ENCODE assay signal across 19 cellular contexts in genomic region chr11:2798951-2799761, GRCh38.
A peak's percentile ranks its signal among the peaks of the same experiment; 100 is the strongest.
DNase-seq lines count a peak whose midpoint lies in the region; TF ChIP-seq lines count a peak whose summit lies in the region.
"Had no signal": no experiment of that assay in that cellular context is flagged by ENCODE, and none has a peak within 500 bp of the region (broad histone marks: within the 10 kb centered on the region; RNA-seq: fewer than 3 reads in every experiment).

No MANE protein-coding gene starts in this region.

- no peaks in the 10 kb centered on the region for H3K9me3 Mint-ChIP-seq in activated naive CD4-positive, alpha-beta T cell treated with anti-CD3 and anti-CD28 coated beads, Interleukin-2, amount 10 ng/mL, durations not matched to agents 7 days and 5 days
- H3K9me3 Mint-ChIP-seq in endothelial cell (ENCODE audit: unreplicated experiment) (peaks cover 6% of the 10 kb centered on the region), nephron (peaks cover 10% of the 10 kb centered on the region), type B pancreatic cell (peaks cover 10% of the 10 kb centered on the region)
- H3K9me3 Mint-ChIP-seq: activated CD4-positive, alpha-beta T cell treated with anti-CD3 and anti-CD28 coated beads, Interleukin-2, amount 10 ng/mL, durations not matched to agents 7 days and 5 days; memory B cell; T-helper 1 cell treated with Interleukin-12 subunit alpha and Interleukin-12 subunit beta and Interleukin-4 antibody, amounts not matched to agents 30 μg/mL and 1 μg/mL, for 36 hours had no signal

- no peaks in the 10 kb centered on the region for H3K4me1 ChIP-seq in effector memory CD4-positive, alpha-beta T cell (ENCODE audit: control insufficient read depth, insufficient read depth, low read length, poor library complexity, severe bottlenecking)

- DNase-seq in activated naive CD4-positive, alpha-beta T cell treated with anti-CD3 and anti-CD28 coated beads, Interleukin-2, amount 10 ng/mL, durations not matched to agents 7 days and 5 days, result peak; percentile 18
- no peak for DNase-seq in activated naive CD4-positive, alpha-beta T cell treated with Interleukin-2 at 50 U/mL for 16 hours
- DNase-seq in endothelial cell (ENCODE audit: low spot score), result no peak
- peak; percentile 57 for DNase-seq in type B pancreatic cell (ENCODE audit: extremely low spot score, unreplicated experiment)
- no peak for DNase-seq in DMS79 (lab: John Stamatoyannopoulos, UW)
- no peak for DNase-seq in effector memory CD4-positive, alpha-beta T cell
- DNase-seq in NOMO-1 treated with DMSO at 0.1 percent for 48 hours (lab: John Stamatoyannopoulos, UW; ENCODE audit: unreplicated experiment), result no peak
- DNase-seq: activated CD4-positive, alpha-beta T cell treated with anti-CD3 and anti-CD28 coated beads, Interleukin-2, amount 10 ng/mL, durations not matched to agents 7 days and 5 days; Calu3; cerebellar nuclear complex; erythroblast; hippocampal formation; NCI-H1436 treated with DMSO at 0.1 percent for 48 hours; NCI-H526 treated with DMSO at 0.1 percent for 48 hours had no signal

- H3K4me3 ChIP-seq in effector memory CD4-positive, alpha-beta T cell (ENCODE audit: insufficient read depth, low read depth, low read length, poor library complexity, severe bottlenecking), result no peak overlapping the region

- CTCF ChIA-PET in activated naive CD4-positive, alpha-beta T cell treated with anti-CD3 and anti-CD28 coated beads, Interleukin-2, amount 10 ng/mL, durations not matched to agents 7 days and 5 days (lab: Charles Lee), result interaction anchor here (0.7 kb wide), 1 partner anchor 90 kb away, joined by 4 read pairs; no protein-coding TSS in a partner anchor

- TF ChIP-seq CTCF in endothelial cell (IDR thresholded peaks at IDR 0.05; ENCODE audit: unreplicated experiment), result no peak
- no peak for TF ChIP-seq CTCF in nephron (IDR thresholded peaks at IDR 0.05; ENCODE audit: unreplicated experiment in 3 of 3)
- no peak for TF ChIP-seq CTCF in type B pancreatic cell (conservative IDR thresholded peaks at IDR 0.05)

- H3K27ac ChIP-seq in effector memory CD4-positive, alpha-beta T cell (ENCODE audit: insufficient read depth, low read length, poor library complexity, severe bottlenecking), result no peak overlapping the region
- H3K27ac ChIP-seq: KMS-11 had no signal

- H3K36me3 Mint-ChIP-seq in activated naive CD4-positive, alpha-beta T cell treated with anti-CD3 and anti-CD28 coated beads, Interleukin-2, amount 10 ng/mL, durations not matched to agents 7 days and 5 days, result no peaks in the 10 kb centered on the region
- H3K36me3 Mint-ChIP-seq in endothelial cell (ENCODE audit: low read depth, unreplicated experiment) (peaks cover 16% of the 10 kb centered on the region), nephron (ENCODE audit: low read depth) (peaks cover 6% of the 10 kb centered on the region), type B pancreatic cell (peaks cover 5% of the 10 kb centered on the region)

- H3K9me3 ChIP-seq in effector memory CD4-positive, alpha-beta T cell (ENCODE audit: control insufficient read depth, low read length), result no peaks in the 10 kb centered on the region

- no peak overlapping the region for H3K4me3 Mint-ChIP-seq in activated naive CD4-positive, alpha-beta T cell treated with anti-CD3 and anti-CD28 coated beads, Interleukin-2, amount 10 ng/mL, durations not matched to agents 7 days and 5 days
- H3K4me3 Mint-ChIP-seq in endothelial cell (ENCODE audit: unreplicated experiment) (peak overlapping the region; percentile 63), nephron (peak overlapping the region in 2 of 3 experiments; percentile 1 to 14), type B pancreatic cell (no peak overlapping the region)
- H3K4me3 Mint-ChIP-seq: activated CD4-positive, alpha-beta T cell treated with anti-CD3 and anti-CD28 coated beads, Interleukin-2, amount 10 ng/mL, durations not matched to agents 7 days and 5 days; activated naive CD8-positive, alpha-beta T cell; memory B cell; T-helper 1 cell treated with Interleukin-12 subunit alpha and Interleukin-12 subunit beta and Interleukin-4 antibody, amounts not matched to agents 30 μg/mL and 1 μg/mL, for 36 hours had no signal

- no peaks in the 10 kb centered on the region for H3K36me3 ChIP-seq in effector memory CD4-positive, alpha-beta T cell (ENCODE audit: control insufficient read depth, insufficient read depth, low read length)

- H3K27me3 Mint-ChIP-seq in activated naive CD4-positive, alpha-beta T cell treated with anti-CD3 and anti-CD28 coated beads, Interleukin-2, amount 10 ng/mL, durations not matched to agents 7 days and 5 days, result no peaks in the 10 kb centered on the region
- peaks cover 18% of the 10 kb centered on the region for H3K27me3 Mint-ChIP-seq in endothelial cell (ENCODE audit: unreplicated experiment)
- H3K27me3 Mint-ChIP-seq in nephron (ENCODE audit: low read depth), result peaks cover 5% of the 10 kb centered on the region
- H3K27me3 Mint-ChIP-seq in type B pancreatic cell, result peaks cover 4% of the 10 kb centered on the region
- H3K27me3 Mint-ChIP-seq: activated CD4-positive, alpha-beta T cell treated with anti-CD3 and anti-CD28 coated beads, Interleukin-2, amount 10 ng/mL, durations not matched to agents 7 days and 5 days; activated naive CD8-positive, alpha-beta T cell; memory B cell had no signal

- H3K27me3 ChIP-seq in effector memory CD4-positive, alpha-beta T cell (replicated peaks; ENCODE audit: control insufficient read depth, insufficient read depth, low read length, poor library complexity, severe bottlenecking), result no peaks in the 10 kb centered on the region

- no peak overlapping the region for H3K27ac Mint-ChIP-seq in activated naive CD4-positive, alpha-beta T cell treated with anti-CD3 and anti-CD28 coated beads, Interleukin-2, amount 10 ng/mL, durations not matched to agents 7 days and 5 days
- H3K27ac Mint-ChIP-seq in endothelial cell (ENCODE audit: unreplicated experiment) (no peak overlapping the region), nephron (peak overlapping the region; percentile 7 to 87 (median 35)), type B pancreatic cell (no peak overlapping the region)
- H3K27ac Mint-ChIP-seq: activated CD4-positive, alpha-beta T cell treated with anti-CD3 and anti-CD28 coated beads, Interleukin-2, amount 10 ng/mL, durations not matched to agents 7 days and 5 days; activated naive CD8-positive, alpha-beta T cell; memory B cell; T-helper 1 cell treated with Interleukin-12 subunit alpha and Interleukin-12 subunit beta and Interleukin-4 antibody, amounts not matched to agents 30 μg/mL and 1 μg/mL, for 36 hours had no signal

- H3K4me1 Mint-ChIP-seq in activated naive CD4-positive, alpha-beta T cell treated with anti-CD3 and anti-CD28 coated beads, Interleukin-2, amount 10 ng/mL, durations not matched to agents 7 days and 5 days, result no peaks in the 10 kb centered on the region
- no peaks in the 10 kb centered on the region for H3K4me1 Mint-ChIP-seq in endothelial cell (ENCODE audit: unreplicated experiment)
- H3K4me1 Mint-ChIP-seq in nephron, result peaks cover 14% of the 10 kb centered on the region
- H3K4me1 Mint-ChIP-seq in type B pancreatic cell (ENCODE audit: unreplicated experiment), result peaks cover 17% of the 10 kb centered on the region
- H3K4me1 Mint-ChIP-seq: activated CD4-positive, alpha-beta T cell treated with anti-CD3 and anti-CD28 coated beads, Interleukin-2, amount 10 ng/mL, durations not matched to agents 7 days and 5 days had no signal

Comparison
In these comparisons a context has a peak if more than half of its experiments do, and no peak if none do; other contexts are left out.
1. DNase-seq: peak in activated naive CD4-positive, alpha-beta T cell treated with anti-CD3 and anti-CD28 coated beads, Interleukin-2, amount 10 ng/mL, durations not matched to agents 7 days and 5 days (single experiment) and type B pancreatic cell (single experiment); none in activated naive CD4-positive, alpha-beta T cell treated with Interleukin-2 at 50 U/mL for 16 hours (single experiment), endothelial cell (single experiment), DMS79 (single experiment), effector memory CD4-positive, alpha-beta T cell (0 of 3) and NOMO-1 treated with DMSO at 0.1 percent for 48 hours (single experiment).
2. H3K27ac Mint-ChIP-seq: peak in nephron (3 of 3); none in activated naive CD4-positive, alpha-beta T cell treated with anti-CD3 and anti-CD28 coated beads, Interleukin-2, amount 10 ng/mL, durations not matched to agents 7 days and 5 days (single experiment), endothelial cell (single experiment) and type B pancreatic cell (single experiment).
3. H3K4me3 Mint-ChIP-seq: peak in endothelial cell (single experiment) and nephron (2 of 3); none in activated naive CD4-positive, alpha-beta T cell treated with anti-CD3 and anti-CD28 coated beads, Interleukin-2, amount 10 ng/mL, durations not matched to agents 7 days and 5 days (single experiment) and type B pancreatic cell (single experiment).